18 cellular contexts compared by ENCODE assay signal in genomic region chr10:11919271-11919670, GRCh38.
DNase-seq lines count a peak whose midpoint lies in the region; ATAC-seq and TF ChIP-seq lines count a peak whose summit lies in the region.
"Had no signal": no experiment of that assay in that cellular context is flagged by ENCODE, and none has a peak within 500 bp of the region (broad histone marks: within the 10 kb centered on the region; RNA-seq: fewer than 3 reads in every experiment).

No MANE protein-coding gene starts in this region.

- H3K23ac ChIP-seq in H9 (ENCODE audit: insufficient read length, low read depth, low read length): no peak overlapping the region

- H3K23me2 ChIP-seq in H9 (ENCODE audit: insufficient read length, low read depth, low read length, poor library complexity, severe bottlenecking): no peaks in the 10 kb centered on the region

- no peak overlapping the region for H2BK5ac ChIP-seq in H9 (ENCODE audit: insufficient read length, low read length)

- no peak overlapping the region for H2AK5ac ChIP-seq in H9 (ENCODE audit: insufficient read length, low read length)

- no peak overlapping the region for H4K91ac ChIP-seq in H9 (ENCODE audit: insufficient read length, low read depth, low read length)

- WGBS in H9 (ENCODE audit: extremely low coverage, insufficient read length, low lambda C conversion rate): no CpG with 5 or more reads among the region's 7 CpGs

- H3K56ac ChIP-seq in H9 (ENCODE audit: insufficient read length, low read depth, low read length): no peak overlapping the region

- H4K20me1 ChIP-seq in H9 (ENCODE audit: control insufficient read depth, insufficient read depth, insufficient read length): no peaks in the 10 kb centered on the region

- no peak overlapping the region for H2BK15ac ChIP-seq in H9 (ENCODE audit: low read depth, low read length)

- H2AFZ ChIP-seq in H9 (ENCODE audit: low read length): no peak overlapping the region

- H3K4me2 ChIP-seq in H9 (ENCODE audit: insufficient read depth, insufficient read length, low read length): no peak overlapping the region
- H3K4me2 ChIP-seq: A549 had no signal

- no peaks in the 10 kb centered on the region for H3K4me1 Mint-ChIP-seq in activated naive CD4-positive, alpha-beta T cell treated with anti-CD3 and anti-CD28 coated beads, Interleukin-2, amount 50 U/mL, for 24 hours
- H3K4me1 Mint-ChIP-seq in H9 (peaks cover 24 to 31% of the 10 kb centered on the region in 2 experiments), T-helper 17 cell (peaks cover 3% of the 10 kb centered on the region)
- H3K4me1 Mint-ChIP-seq in stimulated activated memory B cell treated with anti-CD40 and anti-IgM and Interleukin-4, amounts not matched to agents 10 μg/mL and 1 μg/mL and 100 μg/mL, for 72 hours: no peaks in the 10 kb centered on the region
- H3K4me1 Mint-ChIP-seq: CD4-positive, alpha-beta memory T cell; IgD-negative memory B cell had no signal

- H3K4ac ChIP-seq in H9 (ENCODE audit: low read depth, low read length): no peak overlapping the region

- no peak overlapping the region for H2BK20ac ChIP-seq in H9 (ENCODE audit: low read depth, low read length, poor library complexity, severe bottlenecking)

- no peak overlapping the region for H3K18ac ChIP-seq in H9 (ENCODE audit: insufficient read length, low read depth, low read length)

- H2BK120ac ChIP-seq in H9 (ENCODE audit: low read depth, low read length, poor library complexity, severe bottlenecking): no peak overlapping the region

- no peaks in the 10 kb centered on the region for H3K27me3 Mint-ChIP-seq in activated naive CD4-positive, alpha-beta T cell treated with anti-CD3 and anti-CD28 coated beads, Interleukin-2, amount 50 U/mL, for 24 hours
- H3K27me3 Mint-ChIP-seq in H9 (ENCODE audit: low read depth): no peaks in the 10 kb centered on the region
- H3K27me3 Mint-ChIP-seq in T-helper 17 cell: no peaks in the 10 kb centered on the region
- no peaks in the 10 kb centered on the region for H3K27me3 Mint-ChIP-seq in stimulated activated memory B cell treated with anti-CD40 and anti-IgM and Interleukin-4, amounts not matched to agents 10 μg/mL and 1 μg/mL and 100 μg/mL, for 72 hours
- H3K27me3 Mint-ChIP-seq: CD4-positive, alpha-beta memory T cell; IgD-negative memory B cell had no signal

- H4K8ac ChIP-seq in H9 (replicated peaks; ENCODE audit: insufficient read length, low read depth, low read length): no peak overlapping the region

- H3K36me3 Mint-ChIP-seq in activated naive CD4-positive, alpha-beta T cell treated with anti-CD3 and anti-CD28 coated beads, Interleukin-2, amount 50 U/mL, for 24 hours: peaks cover 13% of the 10 kb centered on the region
- peaks cover 25 to 39% (median 33%) of the 10 kb centered on the region in 3 experiments; a peak in 6 of 7 replicates for H3K36me3 Mint-ChIP-seq in H9 (ENCODE audit: insufficient read depth in 1 of 3, low read depth in 3 of 3)
- peaks cover 5% of the 10 kb centered on the region for H3K36me3 Mint-ChIP-seq in T-helper 17 cell (ENCODE audit: low read depth)
- peaks cover 40% of the 10 kb centered on the region for H3K36me3 Mint-ChIP-seq in stimulated activated memory B cell treated with anti-CD40 and anti-IgM and Interleukin-4, amounts not matched to agents 10 μg/mL and 1 μg/mL and 100 μg/mL, for 72 hours

- H3K4me1 ChIP-seq in H9 (ENCODE audit: insufficient read depth, low read length): no peaks in the 10 kb centered on the region; the same call in 1 of the 2 replicates

- H3K27ac Mint-ChIP-seq in activated naive CD4-positive, alpha-beta T cell treated with anti-CD3 and anti-CD28 coated beads, Interleukin-2, amount 50 U/mL, for 24 hours: peak overlapping the region; percentile 8
- H3K27ac Mint-ChIP-seq in H9 (peak overlapping the region in 2 of 3 experiments; percentile 20 to 70; a peak in 1 of 7 replicates), T-helper 17 cell (peak overlapping the region; percentile 67)
- H3K27ac Mint-ChIP-seq in stimulated activated memory B cell treated with anti-CD40 and anti-IgM and Interleukin-4, amounts not matched to agents 10 μg/mL and 1 μg/mL and 100 μg/mL, for 72 hours: peak overlapping the region; percentile 19
- H3K27ac Mint-ChIP-seq: IgD-negative memory B cell had no signal

- H4K5ac ChIP-seq in H9 (ENCODE audit: insufficient read length, low read depth, low read length): no peak overlapping the region

- H3K27ac ChIP-seq in H9 (ENCODE audit: insufficient read length, low read depth, low read length): no peak overlapping the region
- H3K27ac ChIP-seq: A549, C4-2B had no signal

- H3K79me1 ChIP-seq in H9 (ENCODE audit: insufficient read depth, low read depth, low read length, poor library complexity, severe bottlenecking): no peaks in the 10 kb centered on the region

- H3K4me3 Mint-ChIP-seq in activated naive CD4-positive, alpha-beta T cell treated with anti-CD3 and anti-CD28 coated beads, Interleukin-2, amount 50 U/mL, for 24 hours: no peak overlapping the region
- H3K4me3 Mint-ChIP-seq in H9 (no peak overlapping the region), T-helper 17 cell (no peak overlapping the region)
- no peak overlapping the region for H3K4me3 Mint-ChIP-seq in stimulated activated memory B cell treated with anti-CD40 and anti-IgM and Interleukin-4, amounts not matched to agents 10 μg/mL and 1 μg/mL and 100 μg/mL, for 72 hours
- H3K4me3 Mint-ChIP-seq: IgD-negative memory B cell had no signal

- no peak overlapping the region for H2BK12ac ChIP-seq in H9 (ENCODE audit: insufficient read length, low read depth, low read length)

- H3K9ac ChIP-seq in H9 (ENCODE audit: extremely low read depth, insufficient read length, low read length): no peak overlapping the region

- no peak overlapping the region for H3K14ac ChIP-seq in H9 (ENCODE audit: insufficient read depth, low read length)

- TF ChIP-seq CTCF in H9 (conservative IDR thresholded peaks at IDR 0.05): no peak

- H3T11ph ChIP-seq in H9 (ENCODE audit: low read length): no peak overlapping the region

- H3K9me3 ChIP-seq in H9 (ENCODE audit: control insufficient read depth, low read depth, low read length) (no peaks in the 10 kb centered on the region), T-helper 17 cell (ENCODE audit: control insufficient read depth, low read length, poor library complexity, severe bottlenecking) (no peaks in the 10 kb centered on the region)
- H3K9me3 ChIP-seq: A549 had no signal

- H3K9me3 Mint-ChIP-seq in activated naive CD4-positive, alpha-beta T cell treated with anti-CD3 and anti-CD28 coated beads, Interleukin-2, amount 50 U/mL, for 24 hours: no peaks in the 10 kb centered on the region
- no peaks in the 10 kb centered on the region for H3K9me3 Mint-ChIP-seq in H9
- H3K9me3 Mint-ChIP-seq in stimulated activated memory B cell treated with anti-CD40 and anti-IgM and Interleukin-4, amounts not matched to agents 10 μg/mL and 1 μg/mL and 100 μg/mL, for 72 hours: no peaks in the 10 kb centered on the region
- H3K9me3 Mint-ChIP-seq: CD4-positive, alpha-beta memory T cell; IgD-negative memory B cell had no signal

- H3K27me3 ChIP-seq in H9 (ENCODE audit: insufficient read depth, low read length): no peaks in the 10 kb centered on the region

- no peak for ATAC-seq in T-helper 17 cell
- no peak for ATAC-seq in stimulated activated memory B cell treated with anti-CD40 and anti-IgM and Interleukin-4, amounts not matched to agents 10 μg/mL and 1 μg/mL and 100 μg/mL, for 72 hours
- no peak for ATAC-seq in GM21619 (IDR thresholded peaks at IDR 0.05; ENCODE audit: unreplicated experiment)
- ATAC-seq: A549, HepG2 had no signal

- DNase-seq in activated naive CD4-positive, alpha-beta T cell treated with anti-CD3 and anti-CD28 coated beads, Interleukin-2, amount 50 U/mL, for 16 hours: no peak
- DNase-seq in H9: no peak
- no peak for DNase-seq in T-helper 17 cell
- DNase-seq in NCI-H748 (lab: John Stamatoyannopoulos, UW; ENCODE audit: unreplicated experiment): no peak
- DNase-seq: AML-193; Calu3; CD4-positive, alpha-beta memory T cell; DMS79 treated with DMSO at 0.1 percent for 48 hours; GF-D8; GOT3; H7 had no signal

- H3K79me2 ChIP-seq in H9 (ENCODE audit: insufficient read depth, low read length): no peaks in the 10 kb centered on the region

Comparison
In these comparisons a context has a peak if more than half of its experiments do, and no peak if none do; other contexts are left out.
1. H3K27ac Mint-ChIP-seq: peak in every context shown above with its lines; median percentile 67 in T-helper 17 cell; 45 in H9; 19 in stimulated activated memory B cell treated with anti-CD40 and anti-IgM and Interleukin-4, amounts not matched to agents 10 μg/mL and 1 μg/mL and 100 μg/mL, for 72 hours; 8 in activated naive CD4-positive, alpha-beta T cell treated with anti-CD3 and anti-CD28 coated beads, Interleukin-2, amount 50 U/mL, for 24 hours.